In the genomic region with DNA sequence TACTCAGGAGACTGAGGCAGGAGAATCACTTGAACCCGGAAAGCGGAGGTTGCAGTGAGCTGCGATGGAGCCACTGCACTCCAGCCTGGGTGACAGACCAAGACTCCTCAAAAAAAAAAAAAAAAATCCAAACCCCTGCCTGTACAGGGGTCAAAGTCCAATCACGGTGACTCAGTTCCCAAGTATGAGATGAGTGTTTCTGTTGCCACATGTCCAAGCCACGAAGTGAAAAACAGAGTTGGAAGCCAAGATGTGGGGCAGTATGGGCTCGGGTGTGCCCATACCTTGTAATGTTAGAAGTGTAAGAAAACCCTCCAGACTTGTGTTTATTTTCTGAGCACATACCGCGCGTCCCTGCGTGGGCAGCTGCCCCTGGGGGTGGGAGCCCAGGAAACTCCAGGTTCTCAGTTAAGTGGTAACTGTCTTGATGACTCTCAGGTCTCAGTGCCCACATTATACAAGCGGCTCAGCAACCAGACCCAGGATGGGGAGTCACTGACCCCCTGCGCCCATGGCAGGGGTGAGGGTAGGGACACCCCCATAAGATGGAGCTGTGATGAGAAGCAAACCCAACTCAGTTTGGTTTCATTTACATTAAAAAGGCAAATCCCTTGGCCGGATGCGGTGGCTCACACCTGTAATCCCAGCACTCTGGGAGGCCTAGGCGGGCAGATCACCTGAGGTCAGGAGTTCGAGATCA, we compare ENCODE assay signal across 8 cellular contexts. TPM values are rescaled to one million over a fixed set of nuclear protein-coding genes. Genes with fewer than 3 reads are reported as not detected.
A peak's percentile ranks its signal among the peaks of the same experiment; 100 is the strongest.
DNase-seq lines count a peak whose midpoint lies in the region; ATAC-seq and TF ChIP-seq lines count a peak whose summit lies in the region.

No MANE protein-coding gene starts in this region.

- H3K4me2 ChIP-seq in osteoblast (ENCODE audit: insufficient read depth, low read length): peak overlapping the region; percentile 84

- H2AFZ ChIP-seq in osteoblast (ENCODE audit: low read length): no peak overlapping the region

- H3K36me3 ChIP-seq in osteoblast (ENCODE audit: insufficient read depth, low read length): peaks cover 16% of the 10 kb centered on the region

- TF ChIP-seq CTCF in AG09309 (IDR thresholded peaks at IDR 0.05; ENCODE audit: control insufficient read depth, insufficient read depth, low read depth, low read length, missing control alignments) (no peak), osteoblast (IDR thresholded peaks at IDR 0.05; ENCODE audit: extremely low read depth, low read depth, low read length) (no peak)

- ATAC-seq in HG02798 (IDR thresholded peaks at IDR 0.05; ENCODE audit: poor library complexity, unreplicated experiment): peak; percentile 22
- no peak for ATAC-seq in GM18861 (IDR thresholded peaks at IDR 0.05; ENCODE audit: unreplicated experiment)

- H3K4me3 ChIP-seq in AG09309 (ENCODE audit: control insufficient read depth, low read depth, low read length) (no peak overlapping the region), osteoblast (ENCODE audit: insufficient read depth, low read length) (peak overlapping the region; percentile 51)

- H3K79me2 ChIP-seq in osteoblast (ENCODE audit: insufficient read depth, low read length): no peaks in the 10 kb centered on the region

- peaks cover 27% of the 10 kb centered on the region for H4K20me1 ChIP-seq in osteoblast (ENCODE audit: insufficient read depth, low read length)

- no peaks in the 10 kb centered on the region for H3K27me3 ChIP-seq in osteoblast (ENCODE audit: insufficient read depth, low read length)

- DNase-seq in AG09309 (ENCODE audit: low read depth) (peak; percentile 99), epithelial cell of prostate (ENCODE audit: low read depth, low spot score) (peak; percentile 96), osteoblast (ENCODE audit: insufficient read length, low spot score, missing footprints) (peak; percentile 97), NCI-H146 (lab: John Stamatoyannopoulos, UW) (no peak), NAMALWA (ENCODE audit: low spot score) (no peak)
- DNase-seq in activated CD4-positive, alpha-beta T cell treated with anti-CD3 and anti-CD28 coated beads, Interleukin-2, amount 50 U/mL, for 4 hours: peak; percentile 54 to 62

- no peaks in the 10 kb centered on the region for H3K9me3 ChIP-seq in osteoblast (ENCODE audit: low read depth, low read length)

- H3K27ac ChIP-seq in epithelial cell of prostate: peak overlapping the region; percentile 96
- peak overlapping the region; percentile 97 for H3K27ac ChIP-seq in osteoblast (ENCODE audit: low read depth, low read length)

- H3K4me1 ChIP-seq in osteoblast (ENCODE audit: insufficient read depth, low read length): peaks cover 44% of the 10 kb centered on the region

RNA-seq across cellular contexts. Expression of a gene that starts 1.2 kb away (rescaled TPM):
- total RNA-seq in osteoblast: 515 TPM in 2 replicates

RNA-seq across cellular contexts. Expression of a gene that starts 7.4 kb away (rescaled TPM):
- total RNA-seq in osteoblast: 70.2 and 74.0 TPM in 2 replicates

RNA-seq across cellular contexts. Expression of a gene that starts 35.6 kb away (rescaled TPM):
- 0.59 and 0.72 TPM in 2 replicates for total RNA-seq in osteoblast

Comparison
In these comparisons a context has a peak if more than half of its experiments do, and no peak if none do; other contexts are left out.
1. DNase-seq: peak in AG09309 (single experiment), activated CD4-positive, alpha-beta T cell treated with anti-CD3 and anti-CD28 coated beads, Interleukin-2, amount 50 U/mL, for 4 hours (2 of 2), epithelial cell of prostate (single experiment) and osteoblast (single experiment); none in NCI-H146 (single experiment) and NAMALWA (single experiment).